In genomic region chr11:76234704-76235232, GRCh38 we compare ENCODE assay signal across 8 cellular contexts.
DNase-seq lines count a peak whose midpoint lies in the region; ATAC-seq and TF ChIP-seq lines count a peak whose summit lies in the region.

No MANE protein-coding gene starts in this region.

- CTCF ChIA-PET in RWPE1 (lab: Yijun Ruan, JAX) = interaction anchor here (1.1 to 2.2 kb wide), 3 partner anchors 24 to 84 kb away, joined by 3 to 24 read pairs (median 4); no protein-coding TSS in a partner anchor

- in situ Hi-C loops in GM13976 (cut with MboI; ENCODE audit: low sequenced_read_pairs, unreplicated experiment) = no loop called here

- H3K4me3 ChIP-seq in coronary artery = peak overlapping the region; percentile 82

- DNase-seq in GM13976 (ENCODE audit: low spot score) (peak; percentile 68), RWPE1 (ENCODE audit: low spot score) (no peak), coronary artery (ENCODE audit: low spot score) (no peak), medulla oblongata (ENCODE audit: extremely low spot score) (peak; percentile 70), substantia nigra (lab: John Stamatoyannopoulos, UW) (peak in 27 of 49 donors; percentile 37 to 77 (median 60)), glomerular visceral epithelial cell (ENCODE audit: extremely low spot score) (no peak), NCI-H82 (lab: John Stamatoyannopoulos, UW) (no peak)

- peak; percentile 8 for ATAC-seq in HG02642 (IDR thresholded peaks at IDR 0.05; ENCODE audit: poor library complexity, unreplicated experiment)

- H3K27ac ChIP-seq in RWPE1 (peak overlapping the region; percentile 76), coronary artery (peak overlapping the region; percentile 71 to 91), substantia nigra (ENCODE audit: low read depth, low read length, poor library complexity, severe bottlenecking) (peak overlapping the region; percentile 83)

- POLR2A ChIA-PET in RWPE1 (lab: Yijun Ruan, JAX; ENCODE audit: low non-redundant PET) = no interaction called here

- TF ChIP-seq CTCF in GM13976 (IDR thresholded peaks at IDR 0.05; ENCODE audit: borderline replicate concordance, control extremely low read depth, extremely low read depth, insufficient read depth, missing control alignments) (no peak), RWPE1 (conservative IDR thresholded peaks at IDR 0.05; ENCODE audit: low read depth) (no peak), coronary artery (IDR thresholded peaks at IDR 0.05) (no peak)

Comparison
In these comparisons a context has a peak if more than half of its experiments do, and no peak if none do; other contexts are left out.
1. DNase-seq: peak in GM13976 (single experiment), medulla oblongata (single experiment) and substantia nigra (27 of 49); none in RWPE1 (single experiment), coronary artery (single experiment), glomerular visceral epithelial cell (single experiment) and NCI-H82 (single experiment).
2. Peak in every context shown above with its lines, with median percentiles within 50 percentile points of each other: H3K27ac ChIP-seq.